ENCODE assay signal across 16 cellular contexts in genomic region chr20:38061109-38061508, GRCh38.
"Had no signal": no experiment of that assay in that cellular context is flagged by ENCODE, and none has a peak within 500 bp of the region (broad histone marks: within the 10 kb centered on the region; RNA-seq: fewer than 3 reads in every experiment).

No MANE protein-coding gene starts in this region.

- H3K9me3 Mint-ChIP-seq: activated CD8-positive, alpha-beta T cell treated with anti-CD3 and anti-CD28 coated beads for 36 hours; activated naive CD8-positive, alpha-beta T cell treated with anti-CD3 and anti-CD28 coated beads for 36 hours; dendritic cell treated with granulocyte-macrophage colony-stimulating factor and Interleukin-4, amounts not matched to agents 40 ng/mL and 50 ng/mL, for 4 days; effector memory CD8-positive, alpha-beta T cell; immature natural killer cell; naive thymus-derived CD8-positive, alpha-beta T cell; stimulated activated naive B cell treated with anti-CD40 and anti-IgM and Interleukin-4, amounts not matched to agents 10 μg/mL and 1 μg/mL and 100 μg/mL, for 72 hours had no signal

- ATAC-seq: activated CD4-positive, alpha-beta T cell treated with anti-CD3 and anti-CD28 coated beads for 36 hours; activated CD8-positive, alpha-beta T cell treated with anti-CD3 and anti-CD28 coated beads for 36 hours; effector memory CD8-positive, alpha-beta T cell; naive thymus-derived CD8-positive, alpha-beta T cell; stimulated activated naive B cell treated with anti-CD40 and anti-IgM and Interleukin-4, amounts not matched to agents 10 μg/mL and 1 μg/mL and 100 μg/mL, for 72 hours had no signal

- H3K4me3 Mint-ChIP-seq: activated CD4-positive, alpha-beta T cell treated with anti-CD3 and anti-CD28 coated beads for 36 hours; activated CD8-positive, alpha-beta T cell treated with anti-CD3 and anti-CD28 coated beads for 36 hours; activated naive CD8-positive, alpha-beta T cell treated with anti-CD3 and anti-CD28 coated beads for 36 hours; dendritic cell treated with granulocyte-macrophage colony-stimulating factor and Interleukin-4, amounts not matched to agents 40 ng/mL and 50 ng/mL, for 4 days; effector memory CD8-positive, alpha-beta T cell; immature natural killer cell; naive thymus-derived CD8-positive, alpha-beta T cell; stimulated activated naive B cell treated with anti-CD40 and anti-IgM and Interleukin-4, amounts not matched to agents 10 μg/mL and 1 μg/mL and 100 μg/mL, for 72 hours had no signal

- H3K27me3 Mint-ChIP-seq: activated CD4-positive, alpha-beta T cell treated with anti-CD3 and anti-CD28 coated beads for 36 hours; activated CD8-positive, alpha-beta T cell treated with anti-CD3 and anti-CD28 coated beads for 36 hours; activated naive CD8-positive, alpha-beta T cell treated with anti-CD3 and anti-CD28 coated beads for 36 hours; dendritic cell treated with granulocyte-macrophage colony-stimulating factor and Interleukin-4, amounts not matched to agents 40 ng/mL and 50 ng/mL, for 4 days; effector memory CD8-positive, alpha-beta T cell; naive thymus-derived CD8-positive, alpha-beta T cell; stimulated activated naive B cell treated with anti-CD40 and anti-IgM and Interleukin-4, amounts not matched to agents 10 μg/mL and 1 μg/mL and 100 μg/mL, for 72 hours had no signal

- DNase-seq: activated CD4-positive, alpha-beta T cell treated with anti-CD3 and anti-CD28 coated beads for 36 hours; activated CD8-positive, alpha-beta T cell treated with anti-CD3 and anti-CD28 coated beads for 36 hours; activated gamma-delta T cell treated with Interleukin-2 at 50 U/mL for 16 hours; activated naive CD8-positive, alpha-beta T cell treated with anti-CD3 and anti-CD28 coated beads for 36 hours; activated T-cell treated with anti-CD3 and anti-CD28 coated beads, Interleukin-2, amount 50 U/mL, for 48 hours; cerebellar nuclear complex; effector memory CD8-positive, alpha-beta T cell; foreskin melanocyte; head of caudate nucleus; immature natural killer cell; naive thymus-derived CD8-positive, alpha-beta T cell; stimulated activated CD4-positive, alpha-beta T cell treated with anti-CD3 and anti-CD28 coated beads, Interleukin-2, amount 100 ng/mL, for 48 hours; stimulated activated naive B cell treated with anti-CD40 and anti-IgM and Interleukin-4, amounts not matched to agents 10 μg/mL and 1 μg/mL and 100 μg/mL, for 72 hours; tibial artery; uterus had no signal

- H3K27ac Mint-ChIP-seq: activated CD4-positive, alpha-beta T cell treated with anti-CD3 and anti-CD28 coated beads for 36 hours; activated CD8-positive, alpha-beta T cell treated with anti-CD3 and anti-CD28 coated beads for 36 hours; activated naive CD8-positive, alpha-beta T cell treated with anti-CD3 and anti-CD28 coated beads for 36 hours; dendritic cell treated with granulocyte-macrophage colony-stimulating factor and Interleukin-4, amounts not matched to agents 40 ng/mL and 50 ng/mL, for 4 days; immature natural killer cell; naive thymus-derived CD8-positive, alpha-beta T cell; stimulated activated naive B cell treated with anti-CD40 and anti-IgM and Interleukin-4, amounts not matched to agents 10 μg/mL and 1 μg/mL and 100 μg/mL, for 72 hours had no signal
